9 cellular contexts compared by ENCODE assay signal in genomic region chr21:32403201-32403701, GRCh38. TPM values are rescaled to one million over a fixed set of nuclear protein-coding genes. Genes with fewer than 3 reads are reported as not detected.
DNase-seq lines count a peak whose midpoint lies in the region; ATAC-seq, FAIRE-seq and TF ChIP-seq lines count a peak whose summit lies in the region.
"Had no signal": no experiment of that assay in that cellular context is flagged by ENCODE, and none has a peak within 500 bp of the region (broad histone marks: within the 10 kb centered on the region; RNA-seq: fewer than 3 reads in every experiment).

No MANE protein-coding gene starts in this region.

- H3K27ac Mint-ChIP-seq in glutamatergic neuron (ENCODE audit: unreplicated experiment), result no peak overlapping the region
- H3K27ac Mint-ChIP-seq: T-helper 1 cell treated with Interleukin-12 subunit alpha and Interleukin-12 subunit beta and Interleukin-4 antibody, amounts not matched to agents 30 μg/mL and 1 μg/mL, for 36 hours had no signal

- peaks cover 0 to 6% (median 0%) of the 10 kb centered on the region in 3 donors for H3K27me3 ChIP-seq in psoas muscle (ENCODE audit: insufficient read depth in 3 of 3, low read length in 2 of 3)

- H3K9me3 Mint-ChIP-seq in glutamatergic neuron (ENCODE audit: unreplicated experiment), result peaks cover 4% of the 10 kb centered on the region
- H3K9me3 Mint-ChIP-seq: T-helper 1 cell treated with Interleukin-12 subunit alpha and Interleukin-12 subunit beta and Interleukin-4 antibody, amounts not matched to agents 30 μg/mL and 1 μg/mL, for 36 hours had no signal

- H3K4me3 ChIP-seq in psoas muscle, result no peak overlapping the region

- no peaks in the 10 kb centered on the region for H3K36me3 Mint-ChIP-seq in glutamatergic neuron (ENCODE audit: unreplicated experiment)

- H3K27me3 Mint-ChIP-seq in glutamatergic neuron (ENCODE audit: unreplicated experiment), result peaks cover 2% of the 10 kb centered on the region

- 12 to 15% (median 13%) methylated on average over 5 of the region's 5 CpGs for WGBS in psoas muscle, 3 donors

- DNase-seq in D721Med (ENCODE audit: insufficient read length, low spot score) (no peak), SHP77 treated with DMSO at 0.1 percent for 48 hours (lab: John Stamatoyannopoulos, UW) (peak; percentile 19), glutamatergic neuron (peak; percentile 62), psoas muscle (peak in 1 of 2 donors; percentile 35), islet precursor cell (no peak)
- peak; percentile 42 for DNase-seq in activated naive CD4-positive, alpha-beta T cell treated with anti-CD3 and anti-CD28 coated beads, Interleukin-2, amount 50 U/mL, for 16 hours

- peak in 3 of 4 donors; percentile 70 to 78 (median 76) for ATAC-seq in psoas muscle
- ATAC-seq in GM21447 (IDR thresholded peaks at IDR 0.05; ENCODE audit: unreplicated experiment), result no peak

- H3K27ac ChIP-seq in psoas muscle, result no peak overlapping the region

- no peaks in the 10 kb centered on the region for H3K36me3 ChIP-seq in psoas muscle (ENCODE audit: insufficient read depth in 1 of 2, low read depth in 1 of 2)

- H3K4me3 Mint-ChIP-seq in glutamatergic neuron (ENCODE audit: unreplicated experiment), result no peak overlapping the region
- H3K4me3 Mint-ChIP-seq: T-helper 1 cell treated with Interleukin-12 subunit alpha and Interleukin-12 subunit beta and Interleukin-4 antibody, amounts not matched to agents 30 μg/mL and 1 μg/mL, for 36 hours had no signal

- H3K9me3 ChIP-seq in psoas muscle, result no peaks in the 10 kb centered on the region

- FAIRE-seq in D721Med (lab: Jason Lieb, UNC), result no peak

- TF ChIP-seq CTCF in D721Med (IDR thresholded peaks at IDR 0.05; ENCODE audit: insufficient read depth, missing control alignments), result peak; percentile 66
- peak; percentile 57 for TF ChIP-seq CTCF in LNCAP (IDR thresholded peaks at IDR 0.05)
- peak; percentile 79 for TF ChIP-seq CTCF in glutamatergic neuron (IDR thresholded peaks at IDR 0.05; ENCODE audit: partially characterized antibody, unreplicated experiment)
- TF ChIP-seq CTCF in psoas muscle (IDR thresholded peaks at IDR 0.05), result peak; percentile 57

- intact Hi-C loops in psoas muscle (cut with DNase I), result loop anchor here (2.0 to 10.0 kb wide), 3 partner anchors 164 to 202 kb away; no protein-coding TSS in a partner anchor

- peaks cover 2% of the 10 kb centered on the region for H3K4me1 Mint-ChIP-seq in glutamatergic neuron (ENCODE audit: low read depth, unreplicated experiment)

- no peaks in the 10 kb centered on the region for H3K4me1 ChIP-seq in psoas muscle

RNA-seq across cellular contexts. Expression of gene EVA1C, which starts 9.3 kb away (rescaled TPM):
- 2.5 TPM for total RNA-seq in glutamatergic neuron (ENCODE audit: unreplicated experiment)
- total RNA-seq in psoas muscle, result 10 to 100 TPM in 1 of 4 donors, 1 to 10 TPM in 3; 5.5 to 10.7 (median 7.3) TPM
- polyA plus RNA-seq in psoas muscle, result 1 to 10 TPM; 5.6 to 9.7 (median 5.8) TPM

RNA-seq across cellular contexts. Expression of gene URB1, which starts 10.4 kb away (rescaled TPM):
- total RNA-seq in glutamatergic neuron (ENCODE audit: unreplicated experiment) (15.5 TPM), psoas muscle (10 to 100 TPM; 12.9 to 19.8 (median 17.9) TPM)
- 1 to 10 TPM; 4.8 to 9.5 (median 8.1) TPM for polyA plus RNA-seq in psoas muscle

Comparison
In these comparisons a context has a peak if more than half of its experiments do, and no peak if none do; other contexts are left out.
1. DNase-seq: peak in SHP77 treated with DMSO at 0.1 percent for 48 hours (single experiment), activated naive CD4-positive, alpha-beta T cell treated with anti-CD3 and anti-CD28 coated beads, Interleukin-2, amount 50 U/mL, for 16 hours (single experiment) and glutamatergic neuron (single experiment); none in D721Med (single experiment) and islet precursor cell (single experiment).
2. Peak in every context shown above with its lines, with median percentiles within 50 percentile points of each other: CTCF ChIP-seq.